In genomic region chr5:23411200-23411599, GRCh38 we compare ENCODE assay signal across 14 cellular contexts.
DNase-seq lines count a peak whose midpoint lies in the region; ATAC-seq and TF ChIP-seq lines count a peak whose summit lies in the region.
"Had no signal": no experiment of that assay in that cellular context is flagged by ENCODE, and none has a peak within 500 bp of the region (broad histone marks: within the 10 kb centered on the region; RNA-seq: fewer than 3 reads in every experiment).

No MANE protein-coding gene starts in this region.

- no peak overlapping the region for H3K4me2 ChIP-seq in GM23338
- H3K4me2 ChIP-seq in neural progenitor cell = no peak overlapping the region

- POLR2A ChIA-PET in RWPE1 (lab: Yijun Ruan, JAX; ENCODE audit: low non-redundant PET) = no interaction called here

- H3K4me3 ChIP-seq in GM23338 (no peak overlapping the region), neural progenitor cell (no peak overlapping the region)

- H3K9me2 ChIP-seq in GM23338 (ENCODE audit: insufficient read depth) = no peaks in the 10 kb centered on the region

- no peaks in the 10 kb centered on the region for H3K36me3 ChIP-seq in GM23338 (ENCODE audit: insufficient read depth)
- H3K36me3 ChIP-seq in neural progenitor cell = no peaks in the 10 kb centered on the region

- H3K27me3 ChIP-seq in GM23338 (ENCODE audit: insufficient read depth) = no peaks in the 10 kb centered on the region
- no peaks in the 10 kb centered on the region for H3K27me3 ChIP-seq in neural progenitor cell

- H3F3A ChIP-seq in GM23338 (replicated peaks; ENCODE audit: low read depth) (no peaks in the 10 kb centered on the region), neural progenitor cell (ENCODE audit: low read depth) (no peaks in the 10 kb centered on the region)

- H3K36me3 Mint-ChIP-seq in GM23338 (ENCODE audit: low read depth) (no peaks in the 10 kb centered on the region; the same call in 2 of the 3 replicates), neural progenitor cell (no peaks in the 10 kb centered on the region)

- no peak overlapping the region for H3K27ac ChIP-seq in GM23338 (ENCODE audit: low read depth)
- peak overlapping the region; percentile 38 for H3K27ac ChIP-seq in RWPE1
- H3K27ac ChIP-seq in neural progenitor cell = no peak overlapping the region

- no peak overlapping the region for H3K9ac ChIP-seq in neural progenitor cell

- H3K9me3 ChIP-seq in neural progenitor cell (ENCODE audit: low read depth) = no peaks in the 10 kb centered on the region

- H3K4me3 Mint-ChIP-seq in GM23338 (no peak overlapping the region), neural progenitor cell (no peak overlapping the region)
- H3K4me3 Mint-ChIP-seq: B cell; CD4-positive, alpha-beta T cell had no signal

- H3K9me3 Mint-ChIP-seq in GM23338 (peaks cover 6% of the 10 kb centered on the region; the same call in 2 of the 3 replicates), neural progenitor cell (no peaks in the 10 kb centered on the region)

- CTCF ChIA-PET in RWPE1 (lab: Yijun Ruan, JAX) = interaction anchor here (0.7 kb wide), 1 partner anchor 173 kb away, joined by 3 read pairs; no protein-coding TSS in a partner anchor

- H3K27ac Mint-ChIP-seq in GM23338 = no peak overlapping the region
- H3K27ac Mint-ChIP-seq in neural progenitor cell = no peak overlapping the region
- H3K27ac Mint-ChIP-seq: B cell; CD4-positive, alpha-beta T cell had no signal

- H3K4me1 Mint-ChIP-seq in GM23338 (peaks cover 2% of the 10 kb centered on the region), neural progenitor cell (peaks cover 10% of the 10 kb centered on the region)
- H3K4me1 Mint-ChIP-seq: B cell had no signal

- H2AFZ ChIP-seq in GM23338 = peak overlapping the region; percentile 78
- H2AFZ ChIP-seq in neural progenitor cell (replicated peaks) = peak overlapping the region; percentile 50

- H3K27me3 Mint-ChIP-seq in GM23338 (ENCODE audit: insufficient read depth, low read depth, poor library complexity) (peaks cover 4% of the 10 kb centered on the region), neural progenitor cell (ENCODE audit: insufficient read depth, low read depth) (no peaks in the 10 kb centered on the region)
- H3K27me3 Mint-ChIP-seq: B cell; CD4-positive, alpha-beta T cell had no signal

- ATAC-seq in GM23338 = no peak

- H3K4me1 ChIP-seq in GM23338 (ENCODE audit: insufficient read depth) = no peaks in the 10 kb centered on the region
- no peaks in the 10 kb centered on the region for H3K4me1 ChIP-seq in neural progenitor cell

- H3K79me2 ChIP-seq in GM23338 (replicated peaks; ENCODE audit: insufficient read depth) (no peaks in the 10 kb centered on the region), neural progenitor cell (ENCODE audit: low read depth) (no peaks in the 10 kb centered on the region)

- TF ChIP-seq CTCF in GM23338 (conservative IDR thresholded peaks at IDR 0.05; ENCODE audit: low read depth in 2 of 2) (no peak), RWPE1 (conservative IDR thresholded peaks at IDR 0.05; ENCODE audit: low read depth) (no peak), neural progenitor cell (IDR thresholded peaks at IDR 0.05) (no peak)

- H4K20me1 ChIP-seq in GM23338 (replicated peaks; ENCODE audit: insufficient read depth) = no peaks in the 10 kb centered on the region
- H4K20me1 ChIP-seq in neural progenitor cell (ENCODE audit: low read depth) = no peaks in the 10 kb centered on the region

- DNase-seq in GM23338 (ENCODE audit: low spot score) (no peak), NCI-H2081 treated with DMSO at 0.1 percent for 48 hours (lab: John Stamatoyannopoulos, UW) (peak; percentile 61), RWPE1 (ENCODE audit: low spot score) (no peak), neural progenitor cell (ENCODE audit: low spot score) (no peak), hepatic stellate cell (ENCODE audit: low spot score) (no peak), COR-L47 (lab: John Stamatoyannopoulos, UW) (no peak), NCI-H226 (no peak)
- DNase-seq: CD4-positive, alpha-beta T cell; H7; NCI-H146; NCI-H510A treated with DMSO at 0.1 percent for 48 hours; SHP77 treated with DMSO at 0.1 percent for 48 hours; T-helper 2 cell had no signal

TF ChIP-seq in GM23338, 12 proteins besides CTCF, POLR2A, EP300 and RAD21 (continues in another document):
- TF ChIP-seq CREB1 (CRISPR knock-in tag; IDR thresholded peaks at IDR 0.05; ENCODE audit: low read depth) = no peak
- no peak for TF ChIP-seq ZNF331 (CRISPR knock-in tag; IDR thresholded peaks at IDR 0.05; ENCODE audit: low read depth)
- no peak for TF ChIP-seq ZNF114 (CRISPR knock-in tag; IDR thresholded peaks at IDR 0.05)
- TF ChIP-seq EZH2phosphoT487 (IDR thresholded peaks at IDR 0.05; ENCODE audit: unreplicated experiment) = no peak
- no peak for TF ChIP-seq REST (IDR thresholded peaks at IDR 0.05; ENCODE audit: unreplicated experiment)
- no peak for TF ChIP-seq NANOG (IDR thresholded peaks at IDR 0.05; ENCODE audit: borderline replicate concordance)
- TF ChIP-seq POLR2AphosphoS5 (IDR thresholded peaks at IDR 0.05; ENCODE audit: low read depth) = no peak
- TF ChIP-seq ETS1 (IDR thresholded peaks at IDR 0.05) = no peak
- TF ChIP-seq STAT1 (IDR thresholded peaks at IDR 0.05; ENCODE audit: unreplicated experiment) = no peak
- TF ChIP-seq JUNB (IDR thresholded peaks at IDR 0.05; ENCODE audit: unreplicated experiment) = no peak
